17 cellular contexts compared by ENCODE assay signal in the genomic region with DNA sequence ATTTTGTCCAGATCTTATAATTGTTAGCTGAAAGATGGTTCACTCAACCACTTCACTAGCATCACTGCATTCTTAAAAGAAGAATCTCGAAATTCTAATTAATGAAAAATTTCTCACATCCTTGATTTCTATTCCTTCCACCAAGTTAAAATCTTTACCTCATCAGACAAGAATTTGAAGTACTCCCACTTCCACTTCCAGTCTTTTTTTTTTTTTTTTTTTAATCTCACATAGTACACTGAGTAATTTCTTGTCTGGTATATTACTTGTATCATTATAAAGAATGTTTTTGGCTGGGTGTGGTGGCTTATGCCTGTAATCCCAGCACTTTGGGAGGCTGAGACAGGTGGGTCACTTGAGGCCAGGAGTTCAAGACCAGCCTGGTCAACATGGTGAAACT.
DNase-seq lines count a peak whose midpoint lies in the region; ATAC-seq and TF ChIP-seq lines count a peak whose summit lies in the region.
"Had no signal": no experiment of that assay in that cellular context is flagged by ENCODE, and none has a peak within 500 bp of the region (broad histone marks: within the 10 kb centered on the region; RNA-seq: fewer than 3 reads in every experiment).

No MANE protein-coding gene starts in this region.

- ATAC-seq in natural killer cell treated with Interleukin-12 subunit alpha and Interleukin-12 subunit beta and Interleukin-15 and Interleukin-18, amount 100 ng/mL, for 72 hours: no peak
- no peak for ATAC-seq in GM21723 (IDR thresholded peaks at IDR 0.05; ENCODE audit: unreplicated experiment)
- ATAC-seq: Panc1 had no signal

- peaks cover 9% of the 10 kb centered on the region; the same call in 1 of the 2 replicates for H3F3A ChIP-seq in Loucy (ENCODE audit: low read depth)

- no peaks in the 10 kb centered on the region for H3K27me3 Mint-ChIP-seq in natural killer cell treated with Interleukin-12 subunit alpha and Interleukin-12 subunit beta and Interleukin-15 and Interleukin-18, amount 100 ng/mL, for 72 hours
- H3K27me3 Mint-ChIP-seq in H9 (ENCODE audit: low read depth): no peaks in the 10 kb centered on the region
- H3K27me3 Mint-ChIP-seq: dendritic cell treated with granulocyte-macrophage colony-stimulating factor and Interleukin-4, amounts not matched to agents 40 ng/mL and 50 ng/mL, for 4 days had no signal

- no peak overlapping the region for H4K91ac ChIP-seq in H9 (ENCODE audit: insufficient read length, low read depth, low read length)

- no peak overlapping the region for H3K18ac ChIP-seq in H9 (ENCODE audit: insufficient read length, low read depth, low read length)

- H3K9ac ChIP-seq in BLaER1: peak overlapping the region; percentile 8; the same call in 1 of the 2 replicates
- no peak overlapping the region for H3K9ac ChIP-seq in Loucy (ENCODE audit: low read depth, low read length, poor library complexity, severe bottlenecking)
- no peak overlapping the region for H3K9ac ChIP-seq in H9 (ENCODE audit: extremely low read depth, insufficient read length, low read length)

- H2AFZ ChIP-seq in Loucy (ENCODE audit: low read length): no peak overlapping the region
- H2AFZ ChIP-seq in H9 (ENCODE audit: low read length): no peak overlapping the region

- H3K27ac ChIP-seq in BLaER1 (peak overlapping the region; percentile 81), WERI-Rb-1 (no peak overlapping the region), H9 (ENCODE audit: insufficient read length, low read depth, low read length) (no peak overlapping the region)
- H3K27ac ChIP-seq: esophagus muscularis mucosa, ovary, stomach, uterus had no signal

- H2BK120ac ChIP-seq in H9 (ENCODE audit: low read depth, low read length, poor library complexity, severe bottlenecking): no peak overlapping the region

- no peak overlapping the region for H3T11ph ChIP-seq in H9 (ENCODE audit: low read length)

- H3K14ac ChIP-seq in H9 (ENCODE audit: insufficient read depth, low read length): no peak overlapping the region

- no peaks in the 10 kb centered on the region for H3K9me2 ChIP-seq in Loucy (replicated peaks; ENCODE audit: low read depth, low read length)

- no peaks in the 10 kb centered on the region for H3K27me3 ChIP-seq in BLaER1
- no peaks in the 10 kb centered on the region for H3K27me3 ChIP-seq in Loucy (ENCODE audit: insufficient read depth, low read length, poor library complexity, severe bottlenecking)
- no peaks in the 10 kb centered on the region for H3K27me3 ChIP-seq in WERI-Rb-1 (ENCODE audit: insufficient read depth, low read depth, severe bottlenecking)
- no peaks in the 10 kb centered on the region for H3K27me3 ChIP-seq in H9 (ENCODE audit: insufficient read depth, low read length)
- H3K27me3 ChIP-seq: BE2C, esophagus muscularis mucosa, ovary, stomach, uterus had no signal

- H3K79me2 ChIP-seq in Loucy (ENCODE audit: insufficient read depth, low read length) (peaks cover 59% of the 10 kb centered on the region), H9 (ENCODE audit: insufficient read depth, low read length) (peaks cover 8% of the 10 kb centered on the region; the same call in 1 of the 2 replicates)

- peak overlapping the region; percentile 38 to 80 for H3K27ac Mint-ChIP-seq in natural killer cell treated with Interleukin-12 subunit alpha and Interleukin-12 subunit beta and Interleukin-15 and Interleukin-18, amount 100 ng/mL, for 72 hours
- peak overlapping the region in 1 of 3 experiments; percentile 33; a peak in 1 of 7 replicates for H3K27ac Mint-ChIP-seq in H9
- H3K27ac Mint-ChIP-seq: dendritic cell treated with granulocyte-macrophage colony-stimulating factor and Interleukin-4, amounts not matched to agents 40 ng/mL and 50 ng/mL, for 4 days had no signal

- no peak overlapping the region for H2AK5ac ChIP-seq in H9 (ENCODE audit: insufficient read length, low read length)

- H3K4me3 ChIP-seq in BLaER1: no peak overlapping the region
- H3K4me3 ChIP-seq in Loucy (ENCODE audit: low read length, poor library complexity, severe bottlenecking): no peak overlapping the region
- no peak overlapping the region for H3K4me3 ChIP-seq in choroid plexus epithelial cell (ENCODE audit: low read depth, low read length)
- H3K4me3 ChIP-seq in WERI-Rb-1 (ENCODE audit: low read depth, low read length): no peak overlapping the region
- H3K4me3 ChIP-seq: esophagus muscularis mucosa, ovary, stomach, uterus had no signal

- TF ChIP-seq CTCF in Loucy (conservative IDR thresholded peaks at IDR 0.05; ENCODE audit: low read length): no peak
- no peak for TF ChIP-seq CTCF in choroid plexus epithelial cell (conservative IDR thresholded peaks at IDR 0.05; ENCODE audit: low read depth, low read length)
- TF ChIP-seq CTCF in WERI-Rb-1 (IDR thresholded peaks at IDR 0.05; ENCODE audit: low read depth, low read length): no peak
- TF ChIP-seq CTCF in H9 (conservative IDR thresholded peaks at IDR 0.05): no peak

- no peak overlapping the region for H2BK12ac ChIP-seq in H9 (ENCODE audit: insufficient read length, low read depth, low read length)

- H3K79me1 ChIP-seq in H9 (ENCODE audit: insufficient read depth, low read depth, low read length, poor library complexity, severe bottlenecking): peaks cover 4% of the 10 kb centered on the region

- H2BK15ac ChIP-seq in H9 (ENCODE audit: low read depth, low read length): no peak overlapping the region

- H2BK5ac ChIP-seq in H9 (ENCODE audit: insufficient read length, low read length): no peak overlapping the region

- no peaks in the 10 kb centered on the region for H3K23me2 ChIP-seq in H9 (ENCODE audit: insufficient read length, low read depth, low read length, poor library complexity, severe bottlenecking)

- H3K9me3 Mint-ChIP-seq in natural killer cell treated with Interleukin-12 subunit alpha and Interleukin-12 subunit beta and Interleukin-15 and Interleukin-18, amount 100 ng/mL, for 72 hours: no peaks in the 10 kb centered on the region
- no peaks in the 10 kb centered on the region for H3K9me3 Mint-ChIP-seq in H9
- H3K9me3 Mint-ChIP-seq: dendritic cell treated with granulocyte-macrophage colony-stimulating factor and Interleukin-4, amounts not matched to agents 40 ng/mL and 50 ng/mL, for 4 days had no signal

- H3K23ac ChIP-seq in H9 (ENCODE audit: insufficient read length, low read depth, low read length): no peak overlapping the region

- H4K20me1 ChIP-seq in BLaER1 (0 out of 2 replicates have a peak, but pooled peaks cover 5% of the 10 kb centered on the region), Loucy (ENCODE audit: insufficient read depth, low read length, poor library complexity, severe bottlenecking) (peaks cover 16% of the 10 kb centered on the region), H9 (ENCODE audit: control insufficient read depth, insufficient read depth, insufficient read length) (no peaks in the 10 kb centered on the region)

- H3K9me3 ChIP-seq in BLaER1: 0 out of 2 replicates have a peak, but pooled peaks cover 11% of the 10 kb centered on the region
- H3K9me3 ChIP-seq in Loucy (ENCODE audit: insufficient read depth, low read depth, low read length): no peaks in the 10 kb centered on the region
- no peaks in the 10 kb centered on the region for H3K9me3 ChIP-seq in WERI-Rb-1 (ENCODE audit: severe bottlenecking)
- H3K9me3 ChIP-seq in H9 (ENCODE audit: control insufficient read depth, low read depth, low read length): no peaks in the 10 kb centered on the region
- H3K9me3 ChIP-seq: BE2C, esophagus muscularis mucosa, ovary, stomach, uterus had no signal

- no peak overlapping the region for H4K5ac ChIP-seq in H9 (ENCODE audit: insufficient read length, low read depth, low read length)

- peak overlapping the region; percentile 21 for H3K4me3 Mint-ChIP-seq in natural killer cell treated with Interleukin-12 subunit alpha and Interleukin-12 subunit beta and Interleukin-15 and Interleukin-18, amount 100 ng/mL, for 72 hours
- H3K4me3 Mint-ChIP-seq in H9: no peak overlapping the region
- H3K4me3 Mint-ChIP-seq: dendritic cell treated with granulocyte-macrophage colony-stimulating factor and Interleukin-4, amounts not matched to agents 40 ng/mL and 50 ng/mL, for 4 days had no signal

- H3K4me1 Mint-ChIP-seq in natural killer cell treated with Interleukin-12 subunit alpha and Interleukin-12 subunit beta and Interleukin-15 and Interleukin-18, amount 100 ng/mL, for 72 hours (ENCODE audit: low read depth in 2 of 2): peaks cover 57 to 67% of the 10 kb centered on the region in 2 donors
- peaks cover 0 to 10% of the 10 kb centered on the region in 2 experiments; a peak in 2 of 4 replicates for H3K4me1 Mint-ChIP-seq in H9

- H3K36me3 ChIP-seq in BLaER1 (peaks cover 3% of the 10 kb centered on the region; the same call in 1 of the 2 replicates), Loucy (ENCODE audit: insufficient read depth, low read length) (no peaks in the 10 kb centered on the region), WERI-Rb-1 (no peaks in the 10 kb centered on the region)
- H3K36me3 ChIP-seq: BE2C, esophagus muscularis mucosa, ovary, stomach, uterus had no signal

- no peaks in the 10 kb centered on the region for H3K36me3 Mint-ChIP-seq in natural killer cell treated with Interleukin-12 subunit alpha and Interleukin-12 subunit beta and Interleukin-15 and Interleukin-18, amount 100 ng/mL, for 72 hours
- H3K36me3 Mint-ChIP-seq in H9 (ENCODE audit: insufficient read depth in 1 of 3, low read depth in 3 of 3): no peaks in the 10 kb centered on the region

- DNase-seq in choroid plexus epithelial cell (ENCODE audit: low read depth) (peak; percentile 37), WERI-Rb-1 (no peak), SW480 (ENCODE audit: low spot score) (no peak), H9 (no peak)
- no peak for DNase-seq in natural killer cell treated with Interleukin-12 subunit alpha and Interleukin-12 subunit beta and Interleukin-15 and Interleukin-18, amount 100 ng/mL, for 72 hours (ENCODE audit: low spot score)
- DNase-seq: activated gamma-delta T cell treated with Interleukin-2 at 50 U/mL for 16 hours; BE2C; ovary; stimulated activated CD4-positive, alpha-beta T cell treated with anti-CD3 and anti-CD28 coated beads, Interleukin-12 subunit alpha, Interleukin-12 subunit beta, amount 100 ng/mL, for 4 hours; stomach; uterus had no signal

- H4K8ac ChIP-seq in H9 (replicated peaks; ENCODE audit: insufficient read length, low read depth, low read length): no peak overlapping the region

- H2BK20ac ChIP-seq in H9 (ENCODE audit: low read depth, low read length, poor library complexity, severe bottlenecking): no peak overlapping the region

- peaks cover 72% of the 10 kb centered on the region for H3K4me1 ChIP-seq in BLaER1
- peaks cover 48% of the 10 kb centered on the region for H3K4me1 ChIP-seq in Loucy (ENCODE audit: insufficient read depth, low read length, poor library complexity, severe bottlenecking)
- H3K4me1 ChIP-seq in H9 (ENCODE audit: insufficient read depth, low read length): no peaks in the 10 kb centered on the region
- H3K4me1 ChIP-seq: uterus had no signal

- H3K56ac ChIP-seq in H9 (ENCODE audit: insufficient read length, low read depth, low read length): no peak overlapping the region

- WGBS in H9 (ENCODE audit: extremely low coverage, insufficient read length, low lambda C conversion rate): no CpG with 5 or more reads among the region's 1 CpG

- H3K4me2 ChIP-seq in BLaER1 (peak overlapping the region; percentile 69), Loucy (ENCODE audit: low read depth, low read length, poor library complexity, severe bottlenecking) (peak overlapping the region; percentile 15), H9 (ENCODE audit: insufficient read depth, insufficient read length, low read length) (no peak overlapping the region)

- H3K4ac ChIP-seq in H9 (ENCODE audit: low read depth, low read length): no peak overlapping the region
